Comparison of ENCODE assay signal across 22 cellular contexts in genomic region chr4:139460565-139460964, GRCh38. TPM values are rescaled to one million over a fixed set of nuclear protein-coding genes. Genes with fewer than 3 reads are reported as not detected.
DNase-seq lines count a peak whose midpoint lies in the region; ATAC-seq and TF ChIP-seq lines count a peak whose summit lies in the region.
"Had no signal": no experiment of that assay in that cellular context is flagged by ENCODE, and none has a peak within 500 bp of the region (broad histone marks: within the 10 kb centered on the region; RNA-seq: fewer than 3 reads in every experiment).

No MANE protein-coding gene starts in this region.

- H3K18ac ChIP-seq in H9 (ENCODE audit: insufficient read length, low read depth, low read length) = no peak overlapping the region

- H3K36me3 ChIP-seq in iPS DF 6.9 (ENCODE audit: control insufficient read depth, insufficient read depth, low read length) = no peaks in the 10 kb centered on the region
- peaks cover 6% of the 10 kb centered on the region for H3K36me3 ChIP-seq in neutrophil
- H3K36me3 ChIP-seq: BE2C, SJSA1 had no signal

- no peaks in the 10 kb centered on the region for H3K23me2 ChIP-seq in H9 (ENCODE audit: insufficient read length, low read depth, low read length, poor library complexity, severe bottlenecking)

- no peak overlapping the region for H3K9ac ChIP-seq in H9 (ENCODE audit: extremely low read depth, insufficient read length, low read length)
- H3K9ac ChIP-seq: KMS-11 had no signal

- H3K9me3 ChIP-seq in H9 (ENCODE audit: control insufficient read depth, low read depth, low read length) = no peaks in the 10 kb centered on the region
- no peaks in the 10 kb centered on the region for H3K9me3 ChIP-seq in iPS DF 6.9 (ENCODE audit: control insufficient read depth, insufficient read depth, low read length)
- no peaks in the 10 kb centered on the region for H3K9me3 ChIP-seq in neutrophil
- H3K9me3 ChIP-seq: A549, BE2C, SJSA1 had no signal

- no peak overlapping the region for H2BK12ac ChIP-seq in H9 (ENCODE audit: insufficient read length, low read depth, low read length)

- H3K4me3 Mint-ChIP-seq in H9 = peak overlapping the region in 1 of 2 experiments; percentile 27; a peak in 2 of 5 replicates

- H2BK120ac ChIP-seq in H9 (ENCODE audit: low read depth, low read length, poor library complexity, severe bottlenecking) = no peak overlapping the region

- H3K27ac ChIP-seq in H9 (ENCODE audit: insufficient read length, low read depth, low read length) = peak overlapping the region; percentile 98
- peak overlapping the region; percentile 32 for H3K27ac ChIP-seq in iPS DF 6.9 (ENCODE audit: low read length)
- peak overlapping the region; percentile 65 for H3K27ac ChIP-seq in neutrophil
- H3K27ac ChIP-seq: A549, HL-60, KMS-11, SJSA1 had no signal

- no peaks in the 10 kb centered on the region for H4K20me1 ChIP-seq in H9 (ENCODE audit: control insufficient read depth, insufficient read depth, insufficient read length)

- no peak overlapping the region for H2AK5ac ChIP-seq in H9 (ENCODE audit: insufficient read length, low read length)

- H3K56ac ChIP-seq in H9 (ENCODE audit: insufficient read length, low read depth, low read length) = no peak overlapping the region

- H3K14ac ChIP-seq in H9 (ENCODE audit: insufficient read depth, low read length) = no peak overlapping the region

- no peak overlapping the region for H2AFZ ChIP-seq in H9 (ENCODE audit: low read length)

- H3K79me2 ChIP-seq in H9 (ENCODE audit: insufficient read depth, low read length) = peaks cover 19% of the 10 kb centered on the region; the same call in 1 of the 2 replicates

- WGBS in H9 (ENCODE audit: extremely low coverage, insufficient read length, low lambda C conversion rate) = no CpG with 5 or more reads among the region's 3 CpGs
- no CpG with 5 or more reads among the region's 3 CpGs for WGBS in iPS DF 6.9 (ENCODE audit: insufficient coverage, insufficient read length)

- DNase-seq in H9 (no peak), astrocyte of the hippocampus (ENCODE audit: low read depth, low spot score) (peak; percentile 21), iPS DF 6.9 (ENCODE audit: low read depth, low spot score) (no peak), NCI-H2029 (lab: John Stamatoyannopoulos, UW) (no peak), omental fat pad (ENCODE audit: low spot score) (no peak), Ammon's horn (ENCODE audit: low spot score) (no peak)
- DNase-seq: CD4-positive, CD25-positive, alpha-beta regulatory T cell; GOT3; IMR-90; NCI-H1105; NCI-H146; NCI-H2081; NCI-H446; NCI-H526 had no signal

- H3K27me3 ChIP-seq in H9 (ENCODE audit: insufficient read depth, low read length) (no peaks in the 10 kb centered on the region), iPS DF 6.9 (ENCODE audit: control insufficient read depth, insufficient read depth, low read length) (no peaks in the 10 kb centered on the region), neutrophil (no peaks in the 10 kb centered on the region)
- H3K27me3 ChIP-seq: BE2C, SJSA1 had no signal

- no peak overlapping the region for H2BK20ac ChIP-seq in H9 (ENCODE audit: low read depth, low read length, poor library complexity, severe bottlenecking)

- H3K27ac Mint-ChIP-seq in H9 = peak overlapping the region; percentile 85 to 97 (median 97); a peak in 6 of 7 replicates

- no peak overlapping the region for H2BK15ac ChIP-seq in H9 (ENCODE audit: low read depth, low read length)

- no peak overlapping the region for H3K4me3 ChIP-seq in iPS DF 6.9 (ENCODE audit: low read length)
- no peak overlapping the region for H3K4me3 ChIP-seq in neutrophil (ENCODE audit: low read depth in 1 of 2, low read length in 1 of 2)
- H3K4me3 ChIP-seq: A549, SJSA1 had no signal

- H3K9me3 Mint-ChIP-seq in H9 = peaks cover 0 to 4% of the 10 kb centered on the region in 2 experiments; a peak in 1 of 5 replicates
- H3K9me3 Mint-ChIP-seq: CD4-positive, CD25-positive, alpha-beta regulatory T cell had no signal

- peaks cover 2 to 20% (median 5%) of the 10 kb centered on the region in 3 experiments; a peak in 6 of 7 replicates for H3K36me3 Mint-ChIP-seq in H9 (ENCODE audit: insufficient read depth in 1 of 3, low read depth in 3 of 3)

- no peak overlapping the region for H2BK5ac ChIP-seq in H9 (ENCODE audit: insufficient read length, low read length)

- H3K4me2 ChIP-seq in H9 (ENCODE audit: insufficient read depth, insufficient read length, low read length) = peak overlapping the region; percentile 40
- H3K4me2 ChIP-seq: A549, KMS-11 had no signal

- no peak overlapping the region for H4K5ac ChIP-seq in H9 (ENCODE audit: insufficient read length, low read depth, low read length)

- H3T11ph ChIP-seq in H9 (ENCODE audit: low read length) = no peak overlapping the region

- H3K27me3 Mint-ChIP-seq in H9 (ENCODE audit: low read depth) = no peaks in the 10 kb centered on the region; the same call in 1 of the 2 replicates
- H3K27me3 Mint-ChIP-seq: CD4-positive, CD25-positive, alpha-beta regulatory T cell had no signal

- H3K4ac ChIP-seq in H9 (ENCODE audit: low read depth, low read length) = no peak overlapping the region

- peaks cover 51 to 52% of the 10 kb centered on the region in 2 experiments for H3K4me1 Mint-ChIP-seq in H9

- no peaks in the 10 kb centered on the region; the same call in none of the 2 replicates for H3K4me1 ChIP-seq in H9 (ENCODE audit: insufficient read depth, low read length)
- peaks cover 1% of the 10 kb centered on the region; the same call in 1 of the 2 replicates for H3K4me1 ChIP-seq in iPS DF 6.9 (ENCODE audit: control insufficient read depth, insufficient read depth, low read length)
- H3K4me1 ChIP-seq in neutrophil (ENCODE audit: control insufficient read depth in 1 of 2, insufficient read depth in 1 of 2, low read depth in 1 of 2, low read length in 1 of 2) = peaks cover 62 to 66% of the 10 kb centered on the region in 2 experiments
- H3K4me1 ChIP-seq: BE2C, SJSA1 had no signal

- no peak overlapping the region for H3K23ac ChIP-seq in H9 (ENCODE audit: insufficient read length, low read depth, low read length)

- TF ChIP-seq CTCF in H9 (conservative IDR thresholded peaks at IDR 0.05) (no peak), neutrophil (IDR thresholded peaks at IDR 0.05) (no peak), omental fat pad (IDR thresholded peaks at IDR 0.05) (no peak)

- H4K91ac ChIP-seq in H9 (ENCODE audit: insufficient read length, low read depth, low read length) = no peak overlapping the region

- no peak overlapping the region for H4K8ac ChIP-seq in H9 (replicated peaks; ENCODE audit: insufficient read length, low read depth, low read length)

- ATAC-seq in omental fat pad (ENCODE audit: low FRiP score) = no peak
- no peak for ATAC-seq in HG03135 (IDR thresholded peaks at IDR 0.05; ENCODE audit: unreplicated experiment)
- ATAC-seq: Right ventricle myocardium inferior had no signal

- peaks cover 7% of the 10 kb centered on the region for H3K79me1 ChIP-seq in H9 (ENCODE audit: insufficient read depth, low read depth, low read length, poor library complexity, severe bottlenecking)

RNA-seq across cellular contexts. Expression of gene RAB33B, which starts 6.6 kb away (rescaled TPM):
- 7.5 and 7.7 TPM in 2 replicates for total RNA-seq in H9 (2021)
- total RNA-seq in omental fat pad = 10 to 100 TPM in 2 of 4 donors, 1 to 10 TPM in 2; 7.4 to 14.8 (median 10.6) TPM

Comparison
In these comparisons a context has a peak if more than half of its experiments do, and no peak if none do; other contexts are left out.
1. H3K27ac ChIP-seq: peak in every context shown above with its lines; median percentile 98 in H9; 65 in neutrophil; 32 in iPS DF 6.9.